ENCODE assay signal across 26 cellular contexts in genomic region chr1:190244406-190244805, GRCh38.
"Had no signal": no experiment of that assay in that cellular context is flagged by ENCODE, and none has a peak within 500 bp of the region (broad histone marks: within the 10 kb centered on the region; RNA-seq: fewer than 3 reads in every experiment).

No MANE protein-coding gene starts in this region.

- H3K4me1 Mint-ChIP-seq: activated naive CD8-positive, alpha-beta T cell treated with anti-CD3 and anti-CD28 coated beads, Interleukin-2, amount 10 ng/mL, durations not matched to agents 7 days and 5 days had no signal

- H3K27ac Mint-ChIP-seq: activated CD8-positive, alpha-beta T cell treated with anti-CD3 and anti-CD28 coated beads, Interleukin-2, amount 10 ng/mL, durations not matched to agents 7 days and 5 days; activated naive CD8-positive, alpha-beta T cell treated with anti-CD3 and anti-CD28 coated beads, Interleukin-2, amount 10 ng/mL, durations not matched to agents 7 days and 5 days; T-helper 1 cell treated with Interleukin-12 subunit alpha and Interleukin-12 subunit beta and Interleukin-4 antibody, amounts not matched to agents 30 μg/mL and 1 μg/mL, for 36 hours had no signal

- DNase-seq: activated CD4-positive, alpha-beta T cell treated with anti-CD3 and anti-CD28 coated beads for 4 hours; activated CD8-positive, alpha-beta memory T cell treated with anti-CD3 and anti-CD28 coated beads, Interleukin-2, amount 50 U/mL, for 48 hours; activated CD8-positive, alpha-beta T cell treated with anti-CD3 and anti-CD28 coated beads, Interleukin-2, amount 10 ng/mL, durations not matched to agents 7 days and 5 days; activated naive CD4-positive, alpha-beta T cell treated with anti-CD3 and anti-CD28 coated beads, Interleukin-2, amount 50 U/mL, for 16 hours; activated naive CD8-positive, alpha-beta T cell treated with anti-CD3 and anti-CD28 coated beads, Interleukin-2, amount 10 ng/mL, durations not matched to agents 7 days and 5 days; activated T-cell treated with anti-CD3 and anti-CD28 coated beads, Interleukin-2, amount 50 U/mL, for 1 hour; adrenal gland; anterior cingulate cortex; KBM-7; NCI-H1048; NCI-H1694; NCI-H2029; NCI-H2107; NCI-H345; NCI-H510A treated with DMSO at 0.1 percent for 48 hours; NCI-H774; NK-92 treated with Interleukin-12 subunit alpha and Interleukin-12 subunit beta, amount 100 ng/mL, for 24 hours; OCI-M1; Peyer's patch; SHP77 had no signal

- H3K4me3 Mint-ChIP-seq: activated CD8-positive, alpha-beta T cell treated with anti-CD3 and anti-CD28 coated beads, Interleukin-2, amount 10 ng/mL, durations not matched to agents 7 days and 5 days; activated naive CD8-positive, alpha-beta T cell treated with anti-CD3 and anti-CD28 coated beads, Interleukin-2, amount 10 ng/mL, durations not matched to agents 7 days and 5 days; T-helper 1 cell treated with Interleukin-12 subunit alpha and Interleukin-12 subunit beta and Interleukin-4 antibody, amounts not matched to agents 30 μg/mL and 1 μg/mL, for 36 hours had no signal

- H3K9me3 ChIP-seq: adrenal gland, Peyer's patch, SJSA1 had no signal

- H3K36me3 Mint-ChIP-seq: activated naive CD8-positive, alpha-beta T cell treated with anti-CD3 and anti-CD28 coated beads, Interleukin-2, amount 10 ng/mL, durations not matched to agents 7 days and 5 days had no signal

- H3K4me1 ChIP-seq: adrenal gland, Peyer's patch, SJSA1 had no signal

- H3K4me3 ChIP-seq: adrenal gland, coronary artery, Peyer's patch, SJSA1 had no signal

- H3K27me3 ChIP-seq: adrenal gland, Peyer's patch, SJSA1 had no signal

- H3K27ac ChIP-seq: adrenal gland, coronary artery, Peyer's patch, RWPE1, SJSA1 had no signal

- H3K36me3 ChIP-seq: adrenal gland, Peyer's patch, SJSA1 had no signal

- H3K9me3 Mint-ChIP-seq: activated naive CD8-positive, alpha-beta T cell treated with anti-CD3 and anti-CD28 coated beads, Interleukin-2, amount 10 ng/mL, durations not matched to agents 7 days and 5 days had no signal

- H3K27me3 Mint-ChIP-seq: activated naive CD8-positive, alpha-beta T cell treated with anti-CD3 and anti-CD28 coated beads, Interleukin-2, amount 10 ng/mL, durations not matched to agents 7 days and 5 days had no signal

- ATAC-seq: activated CD4-positive, CD25-positive, alpha-beta regulatory T cell treated with anti-CD3 and anti-CD28 coated beads, Interleukin-2, amount 50 U/mL, for 24 hours; activated CD8-positive, alpha-beta T cell treated with anti-CD3 and anti-CD28 coated beads, Interleukin-2, amount 10 ng/mL, durations not matched to agents 7 days and 5 days; SK-N-SH treated with all-trans-retinoic acid at 6 μM for 48 hours had no signal
